22 cellular contexts compared by ENCODE assay signal in the genomic region with DNA sequence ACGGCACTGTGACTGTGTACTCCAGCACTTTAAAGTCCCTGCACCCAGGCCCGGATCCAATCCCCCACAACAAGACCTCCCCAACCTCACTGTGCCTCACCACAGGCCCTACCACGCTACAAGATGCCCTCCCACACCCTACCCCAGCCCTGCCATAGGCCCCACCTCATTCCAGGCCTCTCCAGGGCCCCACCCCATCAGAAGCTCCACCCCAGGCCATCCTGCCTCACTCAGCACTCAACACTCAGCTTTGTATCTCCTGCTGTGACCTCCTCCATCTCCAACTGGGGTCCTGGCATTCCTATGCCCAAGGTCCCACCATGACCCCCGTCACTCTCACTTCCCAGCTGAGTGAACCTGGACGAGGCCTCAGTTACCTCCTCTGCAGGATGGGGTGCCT. TPM values are rescaled to one million over a fixed set of nuclear protein-coding genes. Genes with fewer than 3 reads are reported as not detected.
A peak's percentile ranks its signal among the peaks of the same experiment; 100 is the strongest.
DNase-seq lines count a peak whose midpoint lies in the region; ATAC-seq and TF ChIP-seq lines count a peak whose summit lies in the region.
"Had no signal": no experiment of that assay in that cellular context is flagged by ENCODE, and none has a peak within 500 bp of the region (broad histone marks: within the 10 kb centered on the region; RNA-seq: fewer than 3 reads in every experiment).

No MANE protein-coding gene starts in this region.

- H4K91ac ChIP-seq in neuronal stem cell (ENCODE audit: low read depth, low read length, poor library complexity) = no peak overlapping the region

- H3K36me3 Mint-ChIP-seq in endothelial cell (ENCODE audit: low read depth, unreplicated experiment) = peaks cover 3% of the 10 kb centered on the region
- H3K36me3 Mint-ChIP-seq: CD8-positive, alpha-beta T cell had no signal

- no peak overlapping the region for H2BK15ac ChIP-seq in neuronal stem cell (ENCODE audit: low read length)

- no peak overlapping the region for H3K4me2 ChIP-seq in neuronal stem cell (ENCODE audit: insufficient read depth, low read length, poor library complexity, severe bottlenecking)

- no peak overlapping the region for H3K9ac ChIP-seq in neuronal stem cell (ENCODE audit: low read depth, low read length, poor library complexity)
- H3K9ac ChIP-seq: GM23248 had no signal

- TF ChIP-seq POLR2A in vagina (IDR thresholded peaks at IDR 0.05) = no peak

- BruUV-seq in A673 (replicated peaks; lab: Mats Ljungman, UMichigan) = no TSS peak

- H3K9me3 ChIP-seq in A673 (ENCODE audit: low read depth, low read length, poor library complexity, severe bottlenecking) (no peaks in the 10 kb centered on the region), HEK293 (ENCODE audit: control insufficient read depth, insufficient read depth, low read depth, low read length) (no peaks in the 10 kb centered on the region), neuronal stem cell (replicated peaks in 1 of 2; ENCODE audit: control insufficient read depth in 2 of 2, insufficient read depth in 1 of 2, low read depth in 1 of 2, low read length in 2 of 2) (no peaks in the 10 kb centered on the region), vagina (no peaks in the 10 kb centered on the region)
- H3K9me3 ChIP-seq: Caco-2 had no signal

- ATAC-seq in HG02840 (IDR thresholded peaks at IDR 0.05; ENCODE audit: low FRiP score, unreplicated experiment) = no peak
- ATAC-seq: CD8-positive, alpha-beta T cell; GM12878 had no signal

- H3K4me1 ChIP-seq in A673 (ENCODE audit: insufficient read depth, low read length, poor library complexity, severe bottlenecking) (no peaks in the 10 kb centered on the region), HEK293 (ENCODE audit: control insufficient read depth, insufficient read depth, low read length) (no peaks in the 10 kb centered on the region), neuronal stem cell (ENCODE audit: control insufficient read depth in 2 of 2, insufficient read depth in 1 of 2, low read depth in 1 of 2, low read length in 2 of 2) (peaks cover 0 to 7% of the 10 kb centered on the region in 2 donors), vagina (no peaks in the 10 kb centered on the region)
- H3K4me1 ChIP-seq: Caco-2 had no signal

- H3K4me3 ChIP-seq in A673 (ENCODE audit: low read depth, low read length, poor library complexity, severe bottlenecking) = no peak overlapping the region
- no peak overlapping the region for H3K4me3 ChIP-seq in HEK293 (ENCODE audit: low read depth, low read length)
- no peak overlapping the region for H3K4me3 ChIP-seq in neuronal stem cell (ENCODE audit: low read length in 2 of 2)
- H3K4me3 ChIP-seq in vagina = no peak overlapping the region
- H3K4me3 ChIP-seq: GM12878, GM23248 had no signal

- no peaks in the 10 kb centered on the region for H3K79me1 ChIP-seq in neuronal stem cell (ENCODE audit: low read depth, low read length)

- no peak overlapping the region for H4K8ac ChIP-seq in neuronal stem cell (ENCODE audit: low read depth, low read length)

- H3K27me3 ChIP-seq in A673 (replicated peaks; ENCODE audit: insufficient read depth, low read depth, low read length, poor library complexity) (no peaks in the 10 kb centered on the region), neuronal stem cell (ENCODE audit: control insufficient read depth in 3 of 3, insufficient read depth in 3 of 3, low read depth in 1 of 3, low read length in 3 of 3) (peaks cover 0 to 27% (median 0%) of the 10 kb centered on the region in 3 experiments), vagina (no peaks in the 10 kb centered on the region)

- H2AK5ac ChIP-seq in neuronal stem cell (ENCODE audit: low read depth, low read length) = peak overlapping the region; percentile 38

- DNase-seq in A673 (ENCODE audit: low spot score) = no peak
- DNase-seq in endothelial cell (ENCODE audit: low spot score) = no peak
- no peak for DNase-seq in neuronal stem cell (ENCODE audit: low spot score)
- DNase-seq in vagina (ENCODE audit: extremely low spot score in 2 of 2) = no peak
- DNase-seq in NOMO-1 treated with DMSO at 0.1 percent for 48 hours (lab: John Stamatoyannopoulos, UW; ENCODE audit: unreplicated experiment) = no peak
- no peak for DNase-seq in AG08395 (ENCODE audit: low spot score)
- DNase-seq: ACHN; C1 segment of cervical spinal cord; Caco-2; CD8-positive, alpha-beta T cell; DMS153; EL; GDM1; GM23248; H7; HCEC 1CT; HFFc6 had no signal

- peaks cover 5% of the 10 kb centered on the region for H3K27me3 Mint-ChIP-seq in endothelial cell (ENCODE audit: unreplicated experiment)

- H3K27ac ChIP-seq in A673 (ENCODE audit: low read depth, low read length, poor library complexity, severe bottlenecking) = peak overlapping the region; percentile 57
- no peak overlapping the region for H3K27ac ChIP-seq in HEK293 (ENCODE audit: extremely low read depth, low read depth, low read length)
- no peak overlapping the region for H3K27ac ChIP-seq in neuronal stem cell (replicated peaks; ENCODE audit: low read length)
- no peak overlapping the region for H3K27ac ChIP-seq in vagina
- H3K27ac ChIP-seq: 22Rv1, GM23248 had no signal

- no CpG with 5 or more reads among the region's 5 CpGs for WGBS in neuronal stem cell (ENCODE audit: extremely low coverage in 2 of 2, insufficient read length in 2 of 2, insufficient replicate concordance in 1 of 2), 2 donors

- H3K18ac ChIP-seq in neuronal stem cell (ENCODE audit: low read length) = peak overlapping the region; percentile 55

- no peak overlapping the region for H2BK120ac ChIP-seq in neuronal stem cell (ENCODE audit: low read depth, low read length)

- H3K36me3 ChIP-seq in A673 (ENCODE audit: insufficient read depth, low read length, poor library complexity, severe bottlenecking) (no peaks in the 10 kb centered on the region), HEK293 (ENCODE audit: control insufficient read depth in 2 of 2, insufficient read depth in 1 of 2, low read length in 2 of 2) (no peaks in the 10 kb centered on the region), neuronal stem cell (replicated peaks in 1 of 2; ENCODE audit: control insufficient read depth in 2 of 2, insufficient read depth in 2 of 2, low read length in 2 of 2) (no peaks in the 10 kb centered on the region), vagina (no peaks in the 10 kb centered on the region)

- intact Hi-C loops in A673 (cut with micrococcal nuclease; ENCODE audit: unreplicated experiment) = no loop called here
- intact Hi-C loops in vagina (cut with DNase I) = no loop called here

- H2BK5ac ChIP-seq in neuronal stem cell (ENCODE audit: low read length) = no peak overlapping the region

- H3K14ac ChIP-seq in neuronal stem cell (ENCODE audit: low read length) = no peak overlapping the region

- no peak overlapping the region for H3K4ac ChIP-seq in neuronal stem cell (ENCODE audit: low read length)

- TF ChIP-seq CTCF in A673 (conservative IDR thresholded peaks at IDR 0.05; ENCODE audit: low read depth, low read length) = no peak
- TF ChIP-seq CTCF in HEK293 (tag by site-specific recombination; IDR thresholded peaks at IDR 0.05) = no peak
- TF ChIP-seq CTCF in endothelial cell (IDR thresholded peaks at IDR 0.05; ENCODE audit: unreplicated experiment) = no peak
- no peak for TF ChIP-seq CTCF in vagina (IDR thresholded peaks at IDR 0.05)

- H2BK12ac ChIP-seq in neuronal stem cell (ENCODE audit: low read length) = no peak overlapping the region

- CTCF ChIA-PET in A673 (lab: Charles Lee) (no interaction called here), HEK293 (lab: Yijun Ruan, JAX) (no interaction called here)

- peak overlapping the region; percentile 43 for H3K27ac Mint-ChIP-seq in endothelial cell (ENCODE audit: unreplicated experiment)
- H3K27ac Mint-ChIP-seq: CD8-positive, alpha-beta T cell; HFFc6 had no signal

- peaks cover 2% of the 10 kb centered on the region for H3K4me1 Mint-ChIP-seq in endothelial cell (ENCODE audit: unreplicated experiment)

- peak overlapping the region; percentile 20 for H3K23ac ChIP-seq in neuronal stem cell (ENCODE audit: low read depth, low read length, poor library complexity)

- H3K4me3 Mint-ChIP-seq in endothelial cell (ENCODE audit: unreplicated experiment) = no peak overlapping the region
- H3K4me3 Mint-ChIP-seq: CD8-positive, alpha-beta T cell; HFFc6 had no signal

- H3K9me3 Mint-ChIP-seq in endothelial cell (ENCODE audit: unreplicated experiment) = no peaks in the 10 kb centered on the region
- H3K9me3 Mint-ChIP-seq: CD8-positive, alpha-beta T cell; HFFc6 had no signal

- no peak overlapping the region for H2AFZ ChIP-seq in neuronal stem cell (ENCODE audit: low read length)
- H2AFZ ChIP-seq: GM23248 had no signal

- POLR2A ChIA-PET in A673 (lab: Charles Lee; ENCODE audit: low non-redundant PET) = no interaction called here
- POLR2A ChIA-PET in HEK293 (lab: Yijun Ruan, JAX) = no interaction called here

TF ChIP-seq in HEK293, 187 proteins besides CTCF, POLR2A, EP300 and RAD21 (continues in another document):
- peak; percentile 62; the same call in 1 of the 2 replicates for TF ChIP-seq KLF1 (tag by site-specific recombination; IDR thresholded peaks at IDR 0.05)
- TF ChIP-seq, protein P1, sequence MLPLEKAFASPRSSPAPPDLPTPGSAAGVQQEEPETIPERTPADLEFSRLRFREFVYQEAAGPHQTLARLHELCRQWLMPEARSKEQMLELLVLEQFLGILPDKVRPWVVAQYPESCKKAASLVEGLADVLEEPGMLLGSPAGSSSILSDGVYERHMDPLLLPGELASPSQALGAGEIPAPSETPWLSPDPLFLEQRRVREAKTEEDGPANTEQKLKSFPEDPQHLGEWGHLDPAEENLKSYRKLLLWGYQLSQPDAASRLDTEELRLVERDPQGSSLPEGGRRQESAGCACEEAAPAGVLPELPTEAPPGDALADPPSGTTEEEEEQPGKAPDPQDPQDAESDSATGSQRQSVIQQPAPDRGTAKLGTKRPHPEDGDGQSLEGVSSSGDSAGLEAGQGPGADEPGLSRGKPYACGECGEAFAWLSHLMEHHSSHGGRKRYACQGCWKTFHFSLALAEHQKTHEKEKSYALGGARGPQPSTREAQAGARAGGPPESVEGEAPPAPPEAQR (tag by site-specific recombination; IDR thresholded peaks at IDR 0.05) = no peak
- TF ChIP-seq ZFHX2 (tag by site-specific recombination; conservative IDR thresholded peaks at IDR 0.05) = no peak
- peak; percentile 50 for TF ChIP-seq ZIC2 (tag by site-specific recombination; IDR thresholded peaks at IDR 0.05)
- TF ChIP-seq, protein P2, sequence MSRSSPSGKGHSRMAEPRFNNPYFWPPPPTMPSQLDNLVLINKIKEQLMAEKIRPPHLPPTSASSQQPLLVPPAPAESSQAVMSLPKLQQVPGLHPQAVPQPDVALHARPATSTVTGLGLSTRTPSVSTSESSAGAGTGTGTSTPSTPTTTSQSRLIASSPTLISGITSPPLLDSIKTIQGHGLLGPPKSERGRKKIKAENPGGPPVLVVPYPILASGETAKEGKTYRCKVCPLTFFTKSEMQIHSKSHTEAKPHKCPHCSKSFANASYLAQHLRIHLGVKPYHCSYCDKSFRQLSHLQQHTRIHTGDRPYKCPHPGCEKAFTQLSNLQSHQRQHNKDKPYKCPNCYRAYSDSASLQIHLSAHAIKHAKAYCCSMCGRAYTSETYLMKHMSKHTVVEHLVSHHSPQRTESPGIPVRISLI (tag by site-specific recombination; IDR thresholded peaks at IDR 0.05) = no peak

RNA-seq across cellular contexts. Expression of a gene that starts 38.8 kb away (rescaled TPM):
- total RNA-seq in A673 (2021) (9.8 and 9.9 TPM in 2 replicates), endothelial cell (ENCODE audit: unreplicated experiment) (0.51 TPM), vagina (not detected)
- polyA plus RNA-seq in neuronal stem cell (2013, experiment 1 of 2) = 2.4 TPM
- 2.4 TPM for polyA plus RNA-seq in neuronal stem cell (2013, experiment 2 of 2)
- total RNA-seq: Caco-2, GM12878, GM23248, HFFc6 had no signal
- polyA plus RNA-seq: BJ, GM12878, GM23248 had no signal
